8 cellular contexts compared by ENCODE assay signal in genomic region chr15:34038404-34039179, GRCh38. TPM values are rescaled to one million over a fixed set of nuclear protein-coding genes. Genes with fewer than 3 reads are reported as not detected.
DNase-seq lines count a peak whose midpoint lies in the region; ATAC-seq, FAIRE-seq and TF ChIP-seq lines count a peak whose summit lies in the region.

No MANE protein-coding gene starts in this region.

- FAIRE-seq in GM19239 (lab: Jason Lieb, UNC) = peak; percentile 78

- peaks cover 20% of the 10 kb centered on the region for H3K4me1 Mint-ChIP-seq in activated CD8-positive, alpha-beta T cell treated with anti-CD3 and anti-CD28 coated beads for 36 hours (ENCODE audit: low read depth)

- H3K36me3 ChIP-seq in BLaER1 treated with 17β-estradiol and CSF1 and Interleukin-3, amounts not matched to agents 10 nM and 100 nM = no peaks in the 10 kb centered on the region

- H3K4me3 ChIP-seq in BLaER1 treated with 17β-estradiol and CSF1 and Interleukin-3, amounts not matched to agents 10 nM and 100 nM = peak overlapping the region; percentile 66 to 86 (median 72)

- H3K4me2 ChIP-seq in BLaER1 treated with 17β-estradiol and CSF1 and Interleukin-3, amounts not matched to agents 10 nM and 100 nM = peak overlapping the region; percentile 69 to 95 (median 83)

- POLR2A ChIA-PET in activated CD8-positive, alpha-beta T cell treated with anti-CD3 and anti-CD28 coated beads for 36 hours (lab: Charles Lee) = interaction anchor here (0.9 to 2.0 kb wide), 6 partner anchors 9 to 950 kb away, joined by 3 to 9 read pairs (median 4); partner anchors contain the start of genes EMC7, KATNBL1, PGBD4 and ZNF770

- DNase-seq in GM19239 (ENCODE audit: insufficient read length, low spot score) = peak; percentile 80
- DNase-seq in NCI-H748 treated with DMSO at 0.1 percent for 48 hours (lab: John Stamatoyannopoulos, UW) = peak; percentile 0
- DNase-seq in activated CD8-positive, alpha-beta T cell treated with anti-CD3 and anti-CD28 coated beads for 36 hours = peak; percentile 76
- DNase-seq in effector CD4-positive, alpha-beta T cell = peak; percentile 46
- peak; percentile 82 for DNase-seq in medulla oblongata (ENCODE audit: extremely low spot score)
- DNase-seq in stimulated activated CD8-positive, alpha-beta memory T cell treated with anti-CD3 and anti-CD28 coated beads, Interleukin-12 subunit alpha, Interleukin-12 subunit beta, amount 100 ng/mL, for 1 hour (ENCODE audit: low read depth) = peak; percentile 51

- intact Hi-C loops in activated CD8-positive, alpha-beta T cell treated with anti-CD3 and anti-CD28 coated beads for 36 hours (cut with micrococcal nuclease) = no loop called here

- CTCF ChIA-PET in activated CD8-positive, alpha-beta T cell treated with anti-CD3 and anti-CD28 coated beads for 36 hours (lab: Charles Lee) = interaction anchor here (1.3 to 1.4 kb wide), 2 partner anchors 20 to 329 kb away, joined by 4 read pairs; partner anchors contain the start of gene LPCAT4

- H3K4me1 ChIP-seq in BLaER1 treated with 17β-estradiol and CSF1 and Interleukin-3, amounts not matched to agents 10 nM and 100 nM = peaks cover 12 to 21% (median 17%) of the 10 kb centered on the region in 10 experiments

- H3K27ac ChIP-seq in BLaER1 treated with 17β-estradiol and CSF1 and Interleukin-3, amounts not matched to agents 10 nM and 100 nM = peak overlapping the region; percentile 97 to 100 (median 100)

- peak; percentile 76 for ATAC-seq in HG03432 (IDR thresholded peaks at IDR 0.05; ENCODE audit: unreplicated experiment)
- ATAC-seq in activated CD8-positive, alpha-beta T cell treated with anti-CD3 and anti-CD28 coated beads for 36 hours = peak; percentile 73

- no peaks in the 10 kb centered on the region for H3K36me3 Mint-ChIP-seq in activated CD8-positive, alpha-beta T cell treated with anti-CD3 and anti-CD28 coated beads for 36 hours (ENCODE audit: low read depth)

- peak overlapping the region; percentile 97 for H3K27ac Mint-ChIP-seq in activated CD8-positive, alpha-beta T cell treated with anti-CD3 and anti-CD28 coated beads for 36 hours

- H4K20me1 ChIP-seq in BLaER1 treated with 17β-estradiol and CSF1 and Interleukin-3, amounts not matched to agents 10 nM and 100 nM = peaks cover 0 to 11% (median 0%) of the 10 kb centered on the region in 11 experiments; a peak in 2 of 22 replicates

- TF ChIP-seq CTCF in activated CD8-positive, alpha-beta T cell treated with anti-CD3 and anti-CD28 coated beads for 36 hours (IDR thresholded peaks at IDR 0.05) = no peak

- H3K9me3 ChIP-seq in BLaER1 treated with 17β-estradiol and CSF1 and Interleukin-3, amounts not matched to agents 10 nM and 100 nM (replicated peaks in 1 of 11) = no peaks in the 10 kb centered on the region

- H3K27me3 Mint-ChIP-seq in activated CD8-positive, alpha-beta T cell treated with anti-CD3 and anti-CD28 coated beads for 36 hours = no peaks in the 10 kb centered on the region

- peak overlapping the region; percentile 80 for H3K4me3 Mint-ChIP-seq in activated CD8-positive, alpha-beta T cell treated with anti-CD3 and anti-CD28 coated beads for 36 hours

- H3K9me3 Mint-ChIP-seq in activated CD8-positive, alpha-beta T cell treated with anti-CD3 and anti-CD28 coated beads for 36 hours = no peaks in the 10 kb centered on the region

- no peaks in the 10 kb centered on the region for H3K27me3 ChIP-seq in BLaER1 treated with 17β-estradiol and CSF1 and Interleukin-3, amounts not matched to agents 10 nM and 100 nM

- peak overlapping the region; percentile 98 to 100 (median 100) for H3K9ac ChIP-seq in BLaER1 treated with 17β-estradiol and CSF1 and Interleukin-3, amounts not matched to agents 10 nM and 100 nM

RNA-seq across cellular contexts. Expression of gene AVEN, which starts 0.4 kb away (rescaled TPM):
- 10 to 100 TPM in 1 of 2 experiments, 1 to 10 TPM in 1; 8.8 to 13.0 TPM for total RNA-seq in activated CD8-positive, alpha-beta T cell treated with anti-CD3 and anti-CD28 coated beads for 36 hours

Comparison
In these comparisons a context has a peak if more than half of its experiments do, and no peak if none do; other contexts are left out.
1. Peak in every context shown above with its lines: DNase-seq, ATAC-seq, H3K4me3 ChIP-seq and H3K27ac ChIP-seq.
2. DNase-seq: peak in every context shown above with its lines; median percentile 82 in medulla oblongata; 80 in GM19239; 76 in activated CD8-positive, alpha-beta T cell treated with anti-CD3 and anti-CD28 coated beads for 36 hours; 51 in stimulated activated CD8-positive, alpha-beta memory T cell treated with anti-CD3 and anti-CD28 coated beads, Interleukin-12 subunit alpha, Interleukin-12 subunit beta, amount 100 ng/mL, for 1 hour; 46 in effector CD4-positive, alpha-beta T cell; 0 in NCI-H748 treated with DMSO at 0.1 percent for 48 hours.